8 cellular contexts compared by ENCODE assay signal in the genomic region with DNA sequence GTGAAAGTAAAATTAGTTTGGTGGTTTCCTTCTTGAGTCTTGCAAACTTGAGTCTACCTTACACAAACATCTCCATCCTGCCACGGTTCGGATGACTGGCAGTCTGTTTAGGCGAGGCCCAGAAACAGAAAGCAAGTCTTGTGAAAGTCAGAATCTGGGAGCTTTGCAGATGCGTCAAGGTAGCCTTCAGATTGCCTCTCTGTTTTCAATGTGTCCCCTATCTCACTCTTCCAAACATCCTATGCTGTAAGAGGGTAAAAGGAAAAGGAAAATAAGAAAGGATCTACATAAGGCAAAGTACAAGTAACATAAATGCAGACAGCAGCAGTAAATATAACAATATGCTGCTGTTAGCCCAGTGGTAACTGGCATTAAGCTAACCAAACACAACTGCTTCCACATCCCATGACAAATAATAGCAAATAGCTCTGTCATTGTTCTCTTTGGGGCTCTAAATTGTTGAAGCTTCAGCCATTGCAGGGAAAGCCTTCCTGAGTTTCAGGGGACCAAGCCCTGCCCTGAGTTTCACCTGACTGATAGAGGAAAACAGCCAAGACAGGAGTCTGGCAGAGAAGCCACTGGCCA. TPM values are rescaled to one million over a fixed set of nuclear protein-coding genes. Genes with fewer than 3 reads are reported as not detected.
DNase-seq lines count a peak whose midpoint lies in the region; ATAC-seq and TF ChIP-seq lines count a peak whose summit lies in the region.

No MANE protein-coding gene starts in this region.

- H3K9me3 Mint-ChIP-seq in effector memory CD8-positive, alpha-beta T cell: no peaks in the 10 kb centered on the region

- WGBS in psoas muscle, 3 donors: 36 to 69% (median 47%) methylated on average over 4 of the region's 4 CpGs

- no peaks in the 10 kb centered on the region for H3K27me3 ChIP-seq in psoas muscle (ENCODE audit: insufficient read depth in 3 of 3, low read length in 2 of 3)

- peaks cover 2% of the 10 kb centered on the region for H3K36me3 Mint-ChIP-seq in effector memory CD8-positive, alpha-beta T cell (ENCODE audit: insufficient read depth)

- H3K4me1 ChIP-seq in psoas muscle: no peaks in the 10 kb centered on the region

- H3K9me3 ChIP-seq in psoas muscle: no peaks in the 10 kb centered on the region

- H3K27ac ChIP-seq in psoas muscle: no peak overlapping the region

- H3K4me1 Mint-ChIP-seq in effector memory CD8-positive, alpha-beta T cell (ENCODE audit: low read depth in 2 of 2): peaks cover 28 to 32% of the 10 kb centered on the region in 2 donors

- H3K4me3 Mint-ChIP-seq in effector memory CD8-positive, alpha-beta T cell: peak overlapping the region; percentile 48 to 75

- intact Hi-C loops in psoas muscle (cut with DNase I): no loop called here

- no peak for TF ChIP-seq CTCF in psoas muscle (IDR thresholded peaks at IDR 0.05)

- H3K27ac Mint-ChIP-seq in effector memory CD8-positive, alpha-beta T cell: peak overlapping the region; percentile 85 to 90

- no peaks in the 10 kb centered on the region for H3K27me3 Mint-ChIP-seq in effector memory CD8-positive, alpha-beta T cell

- ATAC-seq in GM19324 (IDR thresholded peaks at IDR 0.05; ENCODE audit: low FRiP score, unreplicated experiment) (peak; percentile 85), HG03139 (IDR thresholded peaks at IDR 0.05; ENCODE audit: unreplicated experiment) (peak; percentile 78), psoas muscle (no peak)
- peak; percentile 98 for ATAC-seq in effector memory CD8-positive, alpha-beta T cell (replicated peaks)

- DNase-seq in activated CD4-positive, alpha-beta T cell treated with anti-CD3 and anti-CD28 coated beads, Interleukin-2, amount 50 U/mL, for 4 hours: peak; percentile 56 to 62
- DNase-seq in effector memory CD8-positive, alpha-beta T cell: peak; percentile 43 to 50 (median 46)
- DNase-seq in stimulated activated CD4-positive, alpha-beta T cell treated with anti-CD3 and anti-CD28 coated beads, Interleukin-15, amount 100 ng/mL, for 1 hour (ENCODE audit: low read depth in 1 of 2, low spot score in 1 of 2): peak; percentile 17 to 31
- DNase-seq in NCI-H2227 treated with DMSO at 0.1 percent for 48 hours (lab: John Stamatoyannopoulos, UW) (no peak), psoas muscle (no peak), NCI-H128 (lab: John Stamatoyannopoulos, UW; ENCODE audit: unreplicated experiment) (no peak)

- H3K36me3 ChIP-seq in psoas muscle (ENCODE audit: insufficient read depth in 1 of 2, low read depth in 1 of 2): no peaks in the 10 kb centered on the region

- no peak overlapping the region for H3K4me3 ChIP-seq in psoas muscle

RNA-seq across cellular contexts. Expression of gene C1orf105, which starts 26.2 kb away (rescaled TPM):
- 10 to 100 TPM in 2 of 4 donors, 1 to 10 TPM in 1, not detected in 1; 2.9 to 17.3 (median 13.5) TPM for total RNA-seq in psoas muscle
- polyA plus RNA-seq in psoas muscle: under 1 TPM; 0.18 to 0.31 (median 0.22) TPM

RNA-seq across cellular contexts. Expression of gene PIGC, which starts 49.6 kb away (rescaled TPM):
- 10 to 100 TPM; 10.8 to 13.8 (median 12.7) TPM for total RNA-seq in psoas muscle
- polyA plus RNA-seq in psoas muscle: 10 to 100 TPM; 16.6 to 24.7 (median 22.6) TPM

Comparison
In these comparisons a context has a peak if more than half of its experiments do, and no peak if none do; other contexts are left out.
1. ATAC-seq: peak in GM19324 (single experiment), HG03139 (single experiment) and effector memory CD8-positive, alpha-beta T cell (single experiment); none in psoas muscle (0 of 4).
2. DNase-seq: peak in activated CD4-positive, alpha-beta T cell treated with anti-CD3 and anti-CD28 coated beads, Interleukin-2, amount 50 U/mL, for 4 hours (2 of 2), effector memory CD8-positive, alpha-beta T cell (3 of 3) and stimulated activated CD4-positive, alpha-beta T cell treated with anti-CD3 and anti-CD28 coated beads, Interleukin-15, amount 100 ng/mL, for 1 hour (2 of 2); none in NCI-H2227 treated with DMSO at 0.1 percent for 48 hours (single experiment), psoas muscle (0 of 2) and NCI-H128 (single experiment).